In genomic region chr2:20962939-20963543, GRCh38 we compare ENCODE assay signal across 8 cellular contexts.
DNase-seq lines count a peak whose midpoint lies in the region; ATAC-seq and TF ChIP-seq lines count a peak whose summit lies in the region.

No MANE protein-coding gene starts in this region.

- DNase-seq in GM13976 (ENCODE audit: low spot score) (peak; percentile 70), NCI-H2227 treated with DMSO at 0.1 percent for 48 hours (lab: John Stamatoyannopoulos, UW) (peak; percentile 61), colonic mucosa (peak; percentile 70)
- DNase-seq in activated CD4-positive, alpha-beta T cell treated with anti-CD3 and anti-CD28 coated beads for 4 hours: peak; percentile 60 to 72
- peak; percentile 7 to 59 (median 37) for DNase-seq in stimulated activated CD4-positive, alpha-beta T cell treated with anti-CD3 and anti-CD28 coated beads, TNF-alpha, amount 100 ng/mL, for 1 hour (ENCODE audit: low read depth in 3 of 3, low spot score in 1 of 3)

- H3K4me3 ChIP-seq in colonic mucosa: no peak overlapping the region
- H3K4me3 ChIP-seq in liver (ENCODE audit: low read depth in 1 of 3, low read length in 3 of 3): no peak overlapping the region

- H3K36me3 ChIP-seq in colonic mucosa (no peaks in the 10 kb centered on the region), liver (ENCODE audit: control insufficient read depth in 4 of 4, insufficient read depth in 3 of 4, low read depth in 1 of 4, low read length in 3 of 4) (no peaks in the 10 kb centered on the region)

- H3K9me3 ChIP-seq in colonic mucosa (no peaks in the 10 kb centered on the region), liver (ENCODE audit: control insufficient read depth in 4 of 4, low read length in 3 of 4) (no peaks in the 10 kb centered on the region)

- 40% methylated on average over 5 of the region's 5 CpGs for WGBS in liver

- H3K4me1 ChIP-seq in colonic mucosa (no peaks in the 10 kb centered on the region), liver (ENCODE audit: control insufficient read depth in 4 of 4, insufficient read depth in 4 of 4, low read length in 3 of 4) (peaks cover 0 to 9% (median 4%) of the 10 kb centered on the region in 4 donors)

- TF ChIP-seq RAD21 in liver (IDR thresholded peaks at IDR 0.05): peak; percentile 86 to 96

- H3K27me3 ChIP-seq in colonic mucosa (no peaks in the 10 kb centered on the region), liver (ENCODE audit: control insufficient read depth in 4 of 4, insufficient read depth in 4 of 4, low read length in 3 of 4) (no peaks in the 10 kb centered on the region)

- intact Hi-C loops in colonic mucosa (cut with DNase I): loop anchor here (2.0 to 5.0 kb wide), 2 partner anchors 182 to 281 kb away; no protein-coding TSS in a partner anchor

- H3K9ac ChIP-seq in colonic mucosa (ENCODE audit: low read depth in 2 of 2, low read length in 2 of 2) (no peak overlapping the region), liver (ENCODE audit: low read depth in 1 of 2, low read length in 2 of 2) (no peak overlapping the region)

- H3K27ac ChIP-seq in 22Rv1 (no peak overlapping the region), colonic mucosa (no peak overlapping the region), liver (ENCODE audit: low read depth in 1 of 2, low read length in 2 of 2) (no peak overlapping the region)

- ATAC-seq in HG03064 (IDR thresholded peaks at IDR 0.05; ENCODE audit: low read depth, unreplicated experiment): peak; percentile 90

- TF ChIP-seq CTCF in 22Rv1 (IDR thresholded peaks at IDR 0.05) (peak; percentile 91), GM13976 (IDR thresholded peaks at IDR 0.05; ENCODE audit: borderline replicate concordance, control extremely low read depth, extremely low read depth, insufficient read depth, missing control alignments) (peak; percentile 80), colonic mucosa (IDR thresholded peaks at IDR 0.05) (peak; percentile 83), liver (IDR thresholded peaks at IDR 0.05; ENCODE audit: low read depth, low read length, missing input control) (peak; percentile 79)

- in situ Hi-C loops in GM13976 (cut with MboI; ENCODE audit: low sequenced_read_pairs, unreplicated experiment): loop anchor here (10.0 kb wide), 1 partner anchor 298 kb away; the partner anchor contains the start of gene GDF7

TF ChIP-seq in liver, 16 proteins besides CTCF, POLR2A, EP300 and RAD21:
- TF ChIP-seq FOXA1 (IDR thresholded peaks at IDR 0.05) (no peak), SP1 (IDR thresholded peaks at IDR 0.05) (no peak), HNF4G (IDR thresholded peaks at IDR 0.05) (no peak), HNF4A (conservative IDR thresholded peaks at IDR 0.05) (no peak), NR2F2 (IDR thresholded peaks at IDR 0.05) (no peak), MAX (IDR thresholded peaks at IDR 0.05) (no peak), JUND (IDR thresholded peaks at IDR 0.05) (no peak), EGR1 (IDR thresholded peaks at IDR 0.05; ENCODE audit: low read depth in 2 of 2) (no peak), TAF1 (conservative IDR thresholded peaks at IDR 0.05) (no peak), YY1 (IDR thresholded peaks at IDR 0.05) (no peak), RXRA (IDR thresholded peaks at IDR 0.05) (no peak), GABPA (IDR thresholded peaks at IDR 0.05 in 1 of 2, conservative IDR thresholded peaks at IDR 0.05 in 1 of 2) (no peak)
- TF ChIP-seq, protein P1, sequence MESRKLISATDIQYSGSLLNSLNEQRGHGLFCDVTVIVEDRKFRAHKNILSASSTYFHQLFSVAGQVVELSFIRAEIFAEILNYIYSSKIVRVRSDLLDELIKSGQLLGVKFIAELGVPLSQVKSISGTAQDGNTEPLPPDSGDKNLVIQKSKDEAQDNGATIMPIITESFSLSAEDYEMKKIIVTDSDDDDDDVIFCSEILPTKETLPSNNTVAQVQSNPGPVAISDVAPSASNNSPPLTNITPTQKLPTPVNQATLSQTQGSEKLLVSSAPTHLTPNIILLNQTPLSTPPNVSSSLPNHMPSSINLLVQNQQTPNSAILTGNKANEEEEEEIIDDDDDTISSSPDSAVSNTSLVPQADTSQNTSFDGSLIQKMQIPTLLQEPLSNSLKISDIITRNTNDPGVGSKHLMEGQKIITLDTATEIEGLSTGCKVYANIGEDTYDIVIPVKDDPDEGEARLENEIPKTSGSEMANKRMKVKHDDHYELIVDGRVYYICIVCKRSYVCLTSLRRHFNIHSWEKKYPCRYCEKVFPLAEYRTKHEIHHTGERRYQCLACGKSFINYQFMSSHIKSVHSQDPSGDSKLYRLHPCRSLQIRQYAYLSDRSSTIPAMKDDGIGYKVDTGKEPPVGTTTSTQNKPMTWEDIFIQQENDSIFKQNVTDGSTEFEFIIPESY (IDR thresholded peaks at IDR 0.05): no peak
- TF ChIP-seq, protein P2, sequence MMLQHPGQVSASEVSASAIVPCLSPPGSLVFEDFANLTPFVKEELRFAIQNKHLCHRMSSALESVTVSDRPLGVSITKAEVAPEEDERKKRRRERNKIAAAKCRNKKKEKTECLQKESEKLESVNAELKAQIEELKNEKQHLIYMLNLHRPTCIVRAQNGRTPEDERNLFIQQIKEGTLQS (IDR thresholded peaks at IDR 0.05): no peak
